18 cellular contexts compared by ENCODE assay signal in genomic region chr5:56112526-56113121, GRCh38.
DNase-seq lines count a peak whose midpoint lies in the region; ATAC-seq and TF ChIP-seq lines count a peak whose summit lies in the region.
"Had no signal": no experiment of that assay in that cellular context is flagged by ENCODE, and none has a peak within 500 bp of the region (broad histone marks: within the 10 kb centered on the region; RNA-seq: fewer than 3 reads in every experiment).

No MANE protein-coding gene starts in this region.

- ATAC-seq in GM18861 (IDR thresholded peaks at IDR 0.05; ENCODE audit: unreplicated experiment), result no peak
- ATAC-seq in GM21528 (IDR thresholded peaks at IDR 0.05; ENCODE audit: low FRiP score, unreplicated experiment), result no peak
- ATAC-seq: naive thymus-derived CD4-positive, alpha-beta T cell; Panc1; upper lobe of right lung had no signal

- H3K4me3 ChIP-seq in SJCRH30, result no peak overlapping the region
- no peak overlapping the region for H3K4me3 ChIP-seq in foreskin fibroblast (ENCODE audit: low read depth in 1 of 2, low read length in 2 of 2)
- H3K4me3 ChIP-seq: left ventricle myocardium inferior, right atrium auricular region, upper lobe of right lung had no signal

- DNase-seq in COLO829 (ENCODE audit: low spot score) (peak; percentile 68), M059J (ENCODE audit: low read depth) (peak; percentile 99), SJCRH30 (peak; percentile 6 to 55), foreskin fibroblast (peak; percentile 42 to 78), SHP77 treated with DMSO at 0.1 percent for 48 hours (lab: John Stamatoyannopoulos, UW) (no peak), MV-4-11 (lab: John Stamatoyannopoulos, UW) (no peak)
- DNase-seq: activated naive CD4-positive, alpha-beta T cell; hippocampal formation; left ventricle myocardium inferior; naive thymus-derived CD4-positive, alpha-beta T cell; stimulated activated CD4-positive, alpha-beta T cell treated with anti-CD3 and anti-CD28 coated beads, Interleukin-4, amount 100 ng/mL, for 1 hour; T-helper 9 cell; upper lobe of right lung had no signal

- no peaks in the 10 kb centered on the region for H3K9me3 ChIP-seq in SJCRH30 (replicated peaks)
- H3K9me3 ChIP-seq: left ventricle myocardium inferior, right atrium auricular region, upper lobe of right lung had no signal

- H3K27me3 ChIP-seq in SJCRH30, result no peaks in the 10 kb centered on the region; the same call in 1 of the 2 replicates
- H3K27me3 ChIP-seq: right atrium auricular region, upper lobe of right lung had no signal

- no peaks in the 10 kb centered on the region for H3K36me3 ChIP-seq in SJCRH30
- H3K36me3 ChIP-seq: left ventricle myocardium inferior, right atrium auricular region, upper lobe of right lung had no signal

- H3K4me1 ChIP-seq in SJCRH30, result no peaks in the 10 kb centered on the region
- H3K4me1 ChIP-seq: left ventricle myocardium inferior, right atrium auricular region had no signal

- H3K27ac ChIP-seq in SJCRH30, result no peak overlapping the region
- H3K27ac ChIP-seq: KMS-11, left ventricle myocardium inferior, right atrium auricular region, upper lobe of right lung had no signal

- no peak for TF ChIP-seq CTCF in foreskin fibroblast (IDR thresholded peaks at IDR 0.05; ENCODE audit: low read depth, low read length)

Comparison
In these comparisons a context has a peak if more than half of its experiments do, and no peak if none do; other contexts are left out.
1. DNase-seq: peak in COLO829 (single experiment), M059J (single experiment), SJCRH30 (2 of 2) and foreskin fibroblast (2 of 2); none in SHP77 treated with DMSO at 0.1 percent for 48 hours (single experiment) and MV-4-11 (single experiment).